Comparison of ENCODE assay signal across 31 cellular contexts in the genomic region with DNA sequence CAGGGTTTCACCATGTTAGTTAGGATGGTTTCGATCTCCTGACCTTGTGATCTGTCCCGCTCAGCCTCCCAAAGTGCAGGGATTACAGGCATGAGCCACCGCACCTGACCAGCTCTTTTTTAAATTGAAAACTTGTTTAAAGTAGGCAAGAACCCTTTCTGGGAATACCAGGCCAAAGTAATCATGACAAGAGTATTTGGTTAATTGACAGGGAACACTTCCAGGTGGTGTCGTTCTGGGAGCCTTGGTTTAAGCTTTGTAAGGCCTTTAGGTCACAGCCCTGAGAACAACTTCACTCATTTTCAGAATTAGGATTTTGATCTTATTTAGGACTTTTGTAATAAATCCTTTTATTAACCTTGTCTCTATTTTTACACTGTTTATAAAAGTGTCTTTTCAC.
"Had no signal": no experiment of that assay in that cellular context is flagged by ENCODE, and none has a peak within 500 bp of the region (broad histone marks: within the 10 kb centered on the region; RNA-seq: fewer than 3 reads in every experiment).

No MANE protein-coding gene starts in this region.

- H3K27me3 Mint-ChIP-seq: activated B cell treated with CpG ODN at 0.5 μM for 24 hours; activated CD8-positive, alpha-beta T cell treated with anti-CD3 and anti-CD28 coated beads for 36 hours; activated naive CD4-positive, alpha-beta T cell treated with anti-CD3 and anti-CD28 coated beads, Interleukin-2, amount 50 U/mL, for 24 hours; activated naive CD8-positive, alpha-beta T cell treated with anti-CD3 and anti-CD28 coated beads, Interleukin-2, amount 10 ng/mL, durations not matched to agents 7 days and 5 days; activated T-cell treated with anti-CD3 and anti-CD28 coated beads, Interleukin-2, amount 50 U/mL, for 24 hours; central memory CD8-positive, alpha-beta T cell had no signal

- H3K9me3 Mint-ChIP-seq: central memory CD8-positive, alpha-beta T cell had no signal

- DNase-seq: activated B cell treated with CpG ODN at 0.5 μM for 24 hours; activated CD4-positive, alpha-beta T cell treated with anti-CD3 and anti-CD28 coated beads for 4 hours; activated CD4-positive, alpha-beta T cell treated with anti-CD3 and anti-CD28 coated beads, Interleukin-2, amount 50 U/mL, for 1 hour; activated CD4-positive, CD25-positive, alpha-beta regulatory T cell treated with anti-CD3 and anti-CD28 coated beads, Interleukin-2, amount 50 U/mL, for 72 hours; activated CD8-positive, alpha-beta T cell treated with anti-CD3 and anti-CD28 coated beads for 36 hours; activated gamma-delta T cell; activated naive CD4-positive, alpha-beta T cell treated with Interleukin-2 at 50 U/mL for 16 hours; activated naive CD8-positive, alpha-beta T cell treated with anti-CD3 and anti-CD28 coated beads, Interleukin-2, amount 10 ng/mL, durations not matched to agents 7 days and 5 days; activated T-cell treated with anti-CD3 and anti-CD28 coated beads, Interleukin-2, amount 50 U/mL, for 24 hours; amygdala; brain microvascular endothelial cell; MM.1S; MV-4-11; NCI-H1092; NCI-H1436 treated with DMSO at 0.1 percent for 48 hours; NCI-H1694 treated with DMSO at 0.1 percent for 48 hours; NCI-H2029; NCI-H345; NCI-H524 treated with DMSO at 0.1 percent for 48 hours; OCI-M1; Right ventricle myocardium superior; SW 1271; T-helper 1 cell; T-helper 2 cell; T-helper 9 cell had no signal

- H3K4me3 Mint-ChIP-seq: activated B cell treated with CpG ODN at 0.5 μM for 24 hours; activated CD8-positive, alpha-beta T cell treated with anti-CD3 and anti-CD28 coated beads for 36 hours; activated naive CD4-positive, alpha-beta T cell treated with anti-CD3 and anti-CD28 coated beads, Interleukin-2, amount 50 U/mL, for 24 hours; activated naive CD8-positive, alpha-beta T cell treated with anti-CD3 and anti-CD28 coated beads, Interleukin-2, amount 10 ng/mL, durations not matched to agents 7 days and 5 days; activated T-cell treated with anti-CD3 and anti-CD28 coated beads, Interleukin-2, amount 50 U/mL, for 24 hours; central memory CD8-positive, alpha-beta T cell had no signal

- H3K4me1 Mint-ChIP-seq: activated B cell treated with CpG ODN at 0.5 μM for 24 hours; central memory CD8-positive, alpha-beta T cell had no signal

- H3K27ac Mint-ChIP-seq: activated B cell treated with CpG ODN at 0.5 μM for 24 hours; activated CD8-positive, alpha-beta T cell treated with anti-CD3 and anti-CD28 coated beads for 36 hours; activated naive CD4-positive, alpha-beta T cell treated with anti-CD3 and anti-CD28 coated beads, Interleukin-2, amount 50 U/mL, for 24 hours; activated naive CD8-positive, alpha-beta T cell treated with anti-CD3 and anti-CD28 coated beads, Interleukin-2, amount 10 ng/mL, durations not matched to agents 7 days and 5 days; activated T-cell treated with anti-CD3 and anti-CD28 coated beads, Interleukin-2, amount 50 U/mL, for 24 hours; activated T-helper 2 cell treated with anti-CD3 and anti-CD28 coated beads, Interferon-gamma antibody, Interleukin-2, Interleukin-4, amounts not matched to agents 10 μg/mL and 5 μg/mL and 100 μg/mL, durations not matched to agents 14 hours and 24 hours and 36 hours had no signal

- H3K36me3 ChIP-seq: cardiac muscle cell had no signal

- H3K27me3 ChIP-seq: brain microvascular endothelial cell, cardiac muscle cell had no signal

- H3K4me3 ChIP-seq: cardiac muscle cell had no signal

- ATAC-seq: activated CD8-positive, alpha-beta T cell treated with anti-CD3 and anti-CD28 coated beads for 36 hours had no signal

- H3K27ac ChIP-seq: brain microvascular endothelial cell, cardiac muscle cell, KMS-11, VCaP had no signal
